Comparison of ENCODE assay signal across 2 cellular contexts in the genomic region with DNA sequence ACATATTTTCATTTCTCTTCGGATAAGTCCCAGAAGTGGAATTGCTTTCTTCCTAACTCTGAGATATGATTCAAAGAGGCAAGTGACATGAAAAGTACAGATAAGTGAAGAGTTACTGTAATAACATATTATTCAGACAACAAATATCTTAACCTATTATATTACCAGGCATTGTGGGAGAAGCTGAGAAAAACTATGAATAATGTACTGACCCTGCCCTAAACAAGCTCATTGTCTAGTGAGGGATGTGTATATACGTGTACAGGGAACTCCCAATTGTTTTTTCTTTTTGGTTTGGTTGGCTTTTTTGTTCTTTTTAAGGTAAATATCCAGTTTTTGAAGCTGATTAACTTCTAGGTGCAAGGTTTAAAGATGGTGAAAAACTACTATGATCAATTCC.
TF ChIP-seq lines count a peak whose summit lies in the region.

No MANE protein-coding gene starts in this region.

TF ChIP-seq in SK-N-SH treated with all-trans-retinoic acid at 6 μM for 48 hours, 23 proteins besides CTCF, POLR2A, EP300 and RAD21 (continued from another document):
- TF ChIP-seq, protein P1, sequence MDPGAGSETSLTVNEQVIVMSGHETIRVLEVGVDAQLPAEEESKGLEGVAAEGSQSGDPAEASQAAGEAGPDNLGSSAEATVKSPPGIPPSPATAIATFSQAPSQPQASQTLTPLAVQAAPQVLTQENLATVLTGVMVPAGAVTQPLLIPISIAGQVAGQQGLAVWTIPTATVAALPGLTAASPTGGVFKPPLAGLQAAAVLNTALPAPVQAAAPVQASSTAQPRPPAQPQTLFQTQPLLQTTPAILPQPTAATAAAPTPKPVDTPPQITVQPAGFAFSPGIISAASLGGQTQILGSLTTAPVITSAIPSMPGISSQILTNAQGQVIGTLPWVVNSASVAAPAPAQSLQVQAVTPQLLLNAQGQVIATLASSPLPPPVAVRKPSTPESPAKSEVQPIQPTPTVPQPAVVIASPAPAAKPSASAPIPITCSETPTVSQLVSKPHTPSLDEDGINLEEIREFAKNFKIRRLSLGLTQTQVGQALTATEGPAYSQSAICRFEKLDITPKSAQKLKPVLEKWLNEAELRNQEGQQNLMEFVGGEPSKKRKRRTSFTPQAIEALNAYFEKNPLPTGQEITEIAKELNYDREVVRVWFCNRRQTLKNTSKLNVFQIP (CRISPR knock-in tag; IDR thresholded peaks at IDR 0.05; ENCODE audit: borderline replicate concordance, low read depth) = no peak
- TF ChIP-seq ARNTL (CRISPR knock-in tag; IDR thresholded peaks at IDR 0.05; ENCODE audit: borderline replicate concordance, low read depth) = no peak
- no peak for TF ChIP-seq SNAI2 (CRISPR knock-in tag; IDR thresholded peaks at IDR 0.05)
- TF ChIP-seq ZC3H10 (CRISPR knock-in tag; IDR thresholded peaks at IDR 0.05) = no peak
- TF ChIP-seq, protein P2, sequence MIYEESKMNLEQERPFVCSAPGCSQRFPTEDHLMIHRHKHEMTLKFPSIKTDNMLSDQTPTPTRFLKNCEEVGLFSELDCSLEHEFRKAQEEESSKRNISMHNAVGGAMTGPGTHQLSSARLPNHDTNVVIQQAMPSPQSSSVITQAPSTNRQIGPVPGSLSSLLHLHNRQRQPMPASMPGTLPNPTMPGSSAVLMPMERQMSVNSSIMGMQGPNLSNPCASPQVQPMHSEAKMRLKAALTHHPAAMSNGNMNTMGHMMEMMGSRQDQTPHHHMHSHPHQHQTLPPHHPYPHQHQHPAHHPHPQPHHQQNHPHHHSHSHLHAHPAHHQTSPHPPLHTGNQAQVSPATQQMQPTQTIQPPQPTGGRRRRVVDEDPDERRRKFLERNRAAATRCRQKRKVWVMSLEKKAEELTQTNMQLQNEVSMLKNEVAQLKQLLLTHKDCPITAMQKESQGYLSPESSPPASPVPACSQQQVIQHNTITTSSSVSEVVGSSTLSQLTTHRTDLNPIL (CRISPR knock-in tag; IDR thresholded peaks at IDR 0.05; ENCODE audit: low read depth) = no peak
- TF ChIP-seq PPARA (CRISPR knock-in tag; IDR thresholded peaks at IDR 0.05; ENCODE audit: borderline replicate concordance) = no peak
- TF ChIP-seq, protein P3, sequence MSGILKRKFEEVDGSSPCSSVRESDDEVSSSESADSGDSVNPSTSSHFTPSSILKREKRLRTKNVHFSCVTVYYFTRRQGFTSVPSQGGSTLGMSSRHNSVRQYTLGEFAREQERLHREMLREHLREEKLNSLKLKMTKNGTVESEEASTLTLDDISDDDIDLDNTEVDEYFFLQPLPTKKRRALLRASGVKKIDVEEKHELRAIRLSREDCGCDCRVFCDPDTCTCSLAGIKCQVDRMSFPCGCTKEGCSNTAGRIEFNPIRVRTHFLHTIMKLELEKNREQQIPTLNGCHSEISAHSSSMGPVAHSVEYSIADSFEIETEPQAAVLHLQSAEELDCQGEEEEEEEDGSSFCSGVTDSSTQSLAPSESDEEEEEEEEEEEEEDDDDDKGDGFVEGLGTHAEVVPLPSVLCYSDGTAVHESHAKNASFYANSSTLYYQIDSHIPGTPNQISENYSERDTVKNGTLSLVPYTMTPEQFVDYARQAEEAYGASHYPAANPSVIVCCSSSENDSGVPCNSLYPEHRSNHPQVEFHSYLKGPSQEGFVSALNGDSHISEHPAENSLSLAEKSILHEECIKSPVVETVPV (CRISPR knock-in tag; IDR thresholded peaks at IDR 0.05) = no peak
- TF ChIP-seq BACH2 (CRISPR knock-in tag; IDR thresholded peaks at IDR 0.05; ENCODE audit: borderline replicate concordance) = no peak
- TF ChIP-seq GLIS3 (CRISPR knock-in tag; IDR thresholded peaks at IDR 0.05) = no peak
- TF ChIP-seq, protein P4, sequence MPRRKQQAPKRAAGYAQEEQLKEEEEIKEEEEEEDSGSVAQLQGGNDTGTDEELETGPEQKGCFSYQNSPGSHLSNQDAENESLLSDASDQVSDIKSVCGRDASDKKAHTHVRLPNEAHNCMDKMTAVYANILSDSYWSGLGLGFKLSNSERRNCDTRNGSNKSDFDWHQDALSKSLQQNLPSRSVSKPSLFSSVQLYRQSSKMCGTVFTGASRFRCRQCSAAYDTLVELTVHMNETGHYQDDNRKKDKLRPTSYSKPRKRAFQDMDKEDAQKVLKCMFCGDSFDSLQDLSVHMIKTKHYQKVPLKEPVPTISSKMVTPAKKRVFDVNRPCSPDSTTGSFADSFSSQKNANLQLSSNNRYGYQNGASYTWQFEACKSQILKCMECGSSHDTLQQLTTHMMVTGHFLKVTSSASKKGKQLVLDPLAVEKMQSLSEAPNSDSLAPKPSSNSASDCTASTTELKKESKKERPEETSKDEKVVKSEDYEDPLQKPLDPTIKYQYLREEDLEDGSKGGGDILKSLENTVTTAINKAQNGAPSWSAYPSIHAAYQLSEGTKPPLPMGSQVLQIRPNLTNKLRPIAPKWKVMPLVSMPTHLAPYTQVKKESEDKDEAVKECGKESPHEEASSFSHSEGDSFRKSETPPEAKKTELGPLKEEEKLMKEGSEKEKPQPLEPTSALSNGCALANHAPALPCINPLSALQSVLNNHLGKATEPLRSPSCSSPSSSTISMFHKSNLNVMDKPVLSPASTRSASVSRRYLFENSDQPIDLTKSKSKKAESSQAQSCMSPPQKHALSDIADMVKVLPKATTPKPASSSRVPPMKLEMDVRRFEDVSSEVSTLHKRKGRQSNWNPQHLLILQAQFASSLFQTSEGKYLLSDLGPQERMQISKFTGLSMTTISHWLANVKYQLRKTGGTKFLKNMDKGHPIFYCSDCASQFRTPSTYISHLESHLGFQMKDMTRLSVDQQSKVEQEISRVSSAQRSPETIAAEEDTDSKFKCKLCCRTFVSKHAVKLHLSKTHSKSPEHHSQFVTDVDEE (CRISPR knock-in tag; IDR thresholded peaks at IDR 0.05) = no peak
- no peak for TF ChIP-seq ISL1 (CRISPR knock-in tag; IDR thresholded peaks at IDR 0.05)
- TF ChIP-seq OSR1 (CRISPR knock-in tag; IDR thresholded peaks at IDR 0.05) = no peak
- no peak for TF ChIP-seq RARB (CRISPR knock-in tag; IDR thresholded peaks at IDR 0.05)
- no peak for TF ChIP-seq TCF4 (CRISPR knock-in tag; IDR thresholded peaks at IDR 0.05; ENCODE audit: borderline replicate concordance)
- no peak for TF ChIP-seq ESRRG (CRISPR knock-in tag; IDR thresholded peaks at IDR 0.05)

TF ChIP-seq in SK-N-SH, 30 proteins besides CTCF, POLR2A, EP300 and RAD21 (continued from another document):
- TF ChIP-seq, protein P5, sequence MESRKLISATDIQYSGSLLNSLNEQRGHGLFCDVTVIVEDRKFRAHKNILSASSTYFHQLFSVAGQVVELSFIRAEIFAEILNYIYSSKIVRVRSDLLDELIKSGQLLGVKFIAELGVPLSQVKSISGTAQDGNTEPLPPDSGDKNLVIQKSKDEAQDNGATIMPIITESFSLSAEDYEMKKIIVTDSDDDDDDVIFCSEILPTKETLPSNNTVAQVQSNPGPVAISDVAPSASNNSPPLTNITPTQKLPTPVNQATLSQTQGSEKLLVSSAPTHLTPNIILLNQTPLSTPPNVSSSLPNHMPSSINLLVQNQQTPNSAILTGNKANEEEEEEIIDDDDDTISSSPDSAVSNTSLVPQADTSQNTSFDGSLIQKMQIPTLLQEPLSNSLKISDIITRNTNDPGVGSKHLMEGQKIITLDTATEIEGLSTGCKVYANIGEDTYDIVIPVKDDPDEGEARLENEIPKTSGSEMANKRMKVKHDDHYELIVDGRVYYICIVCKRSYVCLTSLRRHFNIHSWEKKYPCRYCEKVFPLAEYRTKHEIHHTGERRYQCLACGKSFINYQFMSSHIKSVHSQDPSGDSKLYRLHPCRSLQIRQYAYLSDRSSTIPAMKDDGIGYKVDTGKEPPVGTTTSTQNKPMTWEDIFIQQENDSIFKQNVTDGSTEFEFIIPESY (IDR thresholded peaks at IDR 0.05; ENCODE audit: borderline replicate concordance, low read depth) = no peak
- TF ChIP-seq NRF1 (IDR thresholded peaks at IDR 0.05; ENCODE audit: low read depth, low read length) (no peak), MEF2A (IDR thresholded peaks at IDR 0.05; ENCODE audit: borderline replicate concordance, low read depth) (no peak), RFX5 (IDR thresholded peaks at IDR 0.05; ENCODE audit: low read length) (no peak), PBX3 (IDR thresholded peaks at IDR 0.05) (no peak)
